In genomic region chr2:46227674-46228289, GRCh38 we compare ENCODE assay signal across 29 cellular contexts.
"Had no signal": no experiment of that assay in that cellular context is flagged by ENCODE, and none has a peak within 500 bp of the region (broad histone marks: within the 10 kb centered on the region; RNA-seq: fewer than 3 reads in every experiment).

No MANE protein-coding gene starts in this region.

- DNase-seq: activated B cell treated with CpG ODN at 0.5 μM for 24 hours; activated CD4-positive, alpha-beta T cell treated with anti-CD3 and anti-CD28 coated beads for 48 hours; activated CD4-positive, alpha-beta T cell treated with anti-CD3 and anti-CD28 coated beads, Interleukin-2, amount 50 U/mL, for 1 hour; activated CD4-positive, alpha-beta T cell treated with anti-CD3 and anti-CD28 coated beads, Interleukin-2, amount 50 U/mL, for 48 hours; activated CD8-positive, alpha-beta memory T cell treated with anti-CD3 and anti-CD28 coated beads for 24 hours; activated CD8-positive, alpha-beta T cell treated with anti-CD3 and anti-CD28 coated beads for 36 hours; activated effector memory CD4-positive, alpha-beta T cell treated with Interleukin-2 at 50 U/mL for 16 hours; activated gamma-delta T cell treated with Interleukin-2 at 50 U/mL for 16 hours; activated naive CD4-positive, alpha-beta T cell treated with anti-CD3 and anti-CD28 coated beads, Interleukin-2, amount 50 U/mL, for 16 hours; activated naive CD4-positive, alpha-beta T cell treated with Interleukin-2 at 50 U/mL for 16 hours; activated T-cell treated with anti-CD3 and anti-CD28 coated beads, Interleukin-2, amount 50 U/mL, for 1 hour; activated T-cell treated with anti-CD3 and anti-CD28 coated beads, Interleukin-2, amount 50 U/mL, for 48 hours; amniotic stem cell; anterior cingulate cortex; caudate nucleus; effector memory CD4-positive, alpha-beta T cell; endodermal cell; foreskin fibroblast; head of caudate nucleus; T-helper 1 cell; T-helper 17 cell; T1000; WERI-Rb-1 had no signal

- H3K27me3 Mint-ChIP-seq: activated naive CD8-positive, alpha-beta T cell had no signal

- H3K27ac ChIP-seq: WERI-Rb-1 had no signal

- H3K36me3 ChIP-seq: WERI-Rb-1 had no signal

- H3K36me3 Mint-ChIP-seq: activated naive CD8-positive, alpha-beta T cell had no signal

- FAIRE-seq: astrocyte, colon, frontal cortex had no signal

- H3K27ac Mint-ChIP-seq: activated B cell treated with CpG ODN at 0.5 μM for 24 hours; activated CD8-positive, alpha-beta T cell treated with anti-CD3 and anti-CD28 coated beads for 36 hours; activated naive CD8-positive, alpha-beta T cell; T-helper 2 cell treated with Interferon-gamma antibody and Interleukin-4, amounts not matched to agents 5 μg/mL and 100 μg/mL, for 36 hours had no signal

- H3K4me3 Mint-ChIP-seq: activated B cell treated with CpG ODN at 0.5 μM for 24 hours; activated CD8-positive, alpha-beta T cell treated with anti-CD3 and anti-CD28 coated beads for 36 hours; activated naive CD8-positive, alpha-beta T cell; endodermal cell; T-helper 17 cell; T-helper 2 cell treated with Interferon-gamma antibody and Interleukin-4, amounts not matched to agents 5 μg/mL and 100 μg/mL, for 36 hours had no signal

- ATAC-seq: activated CD8-positive, alpha-beta T cell treated with anti-CD3 and anti-CD28 coated beads for 36 hours; esophagus mucosa; T-helper 17 cell had no signal

- H3K9me3 Mint-ChIP-seq: activated B cell treated with CpG ODN at 0.5 μM for 24 hours had no signal
